ENCODE assay signal across 8 cellular contexts in the genomic region with DNA sequence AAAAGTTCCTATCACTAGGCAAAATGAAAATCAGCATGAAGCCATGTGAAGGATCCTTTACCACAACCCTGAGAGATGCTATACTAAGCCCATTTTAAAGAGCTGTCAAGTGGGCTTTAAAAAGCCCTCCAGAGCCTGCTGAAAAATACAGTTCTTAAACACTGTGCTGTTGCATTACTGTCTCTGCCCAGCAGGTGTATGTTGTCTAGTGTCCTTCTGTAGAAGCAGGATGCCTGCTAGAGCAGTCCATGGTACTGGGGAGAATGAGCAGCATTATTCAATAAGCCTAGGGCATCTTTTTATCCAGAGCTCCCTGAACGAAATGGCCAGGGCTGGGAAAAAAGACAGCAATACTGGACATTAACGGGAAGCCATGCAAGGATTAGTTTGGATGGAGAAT.
A peak's percentile ranks its signal among the peaks of the same experiment; 100 is the strongest.
DNase-seq lines count a peak whose midpoint lies in the region; ATAC-seq and TF ChIP-seq lines count a peak whose summit lies in the region.

No MANE protein-coding gene starts in this region.

- no peak overlapping the region for H2AFZ ChIP-seq in osteoblast (ENCODE audit: low read length)

- no peaks in the 10 kb centered on the region for H3K4me1 ChIP-seq in osteoblast (ENCODE audit: insufficient read depth, low read length)

- TF ChIP-seq CTCF in BJ (IDR thresholded peaks at IDR 0.05; ENCODE audit: insufficient read depth, low read depth, low read length) (peak; percentile 39), VCaP (conservative IDR thresholded peaks at IDR 0.05) (peak; percentile 30), osteoblast (IDR thresholded peaks at IDR 0.05; ENCODE audit: extremely low read depth, low read depth, low read length) (peak; percentile 42)

- H3K27ac ChIP-seq in VCaP (no peak overlapping the region; the same call in 1 of the 2 replicates), osteoblast (ENCODE audit: low read depth, low read length) (no peak overlapping the region)

- H3K9me3 ChIP-seq in osteoblast (ENCODE audit: low read depth, low read length): no peaks in the 10 kb centered on the region

- H4K20me1 ChIP-seq in osteoblast (ENCODE audit: insufficient read depth, low read length): no peaks in the 10 kb centered on the region

- no peaks in the 10 kb centered on the region for H3K79me2 ChIP-seq in osteoblast (ENCODE audit: insufficient read depth, low read length)

- ATAC-seq in GM19438 (IDR thresholded peaks at IDR 0.05; ENCODE audit: low read depth, unreplicated experiment): peak; percentile 70
- ATAC-seq in HG02763 (IDR thresholded peaks at IDR 0.05; ENCODE audit: unreplicated experiment): no peak

- CTCF ChIA-PET in BJ (lab: Yijun Ruan, JAX): interaction anchor here (1.3 kb wide), 1 partner anchor 19 kb away, joined by 6 read pairs; no protein-coding TSS in a partner anchor

- POLR2A ChIA-PET in BJ (lab: Charles Lee): no interaction called here

- H3K27me3 ChIP-seq in BJ (ENCODE audit: control insufficient read depth, insufficient read depth, low read length): no peaks in the 10 kb centered on the region
- no peaks in the 10 kb centered on the region for H3K27me3 ChIP-seq in osteoblast (ENCODE audit: insufficient read depth, low read length)

- H3K4me2 ChIP-seq in osteoblast (ENCODE audit: insufficient read depth, low read length): no peak overlapping the region

- DNase-seq in BJ (ENCODE audit: low read depth) (no peak), HT1080 (ENCODE audit: low read depth) (peak; percentile 12), osteoblast (ENCODE audit: insufficient read length, low spot score, missing footprints) (no peak), cortex of kidney (lab: John Stamatoyannopoulos, UW) (no peak)
- DNase-seq in activated T-cell treated with anti-CD3 and anti-CD28 coated beads, Interleukin-2, amount 50 U/mL, for 1 hour: no peak

- H3K36me3 ChIP-seq in BJ (ENCODE audit: control insufficient read depth, insufficient read depth, low read length): no peaks in the 10 kb centered on the region
- H3K36me3 ChIP-seq in osteoblast (ENCODE audit: insufficient read depth, low read length): no peaks in the 10 kb centered on the region

- no peak overlapping the region for H3K4me3 ChIP-seq in BJ (ENCODE audit: low read depth, low read length)
- H3K4me3 ChIP-seq in osteoblast (ENCODE audit: insufficient read depth, low read length): no peak overlapping the region
